10 cellular contexts compared by ENCODE assay signal in the genomic region with DNA sequence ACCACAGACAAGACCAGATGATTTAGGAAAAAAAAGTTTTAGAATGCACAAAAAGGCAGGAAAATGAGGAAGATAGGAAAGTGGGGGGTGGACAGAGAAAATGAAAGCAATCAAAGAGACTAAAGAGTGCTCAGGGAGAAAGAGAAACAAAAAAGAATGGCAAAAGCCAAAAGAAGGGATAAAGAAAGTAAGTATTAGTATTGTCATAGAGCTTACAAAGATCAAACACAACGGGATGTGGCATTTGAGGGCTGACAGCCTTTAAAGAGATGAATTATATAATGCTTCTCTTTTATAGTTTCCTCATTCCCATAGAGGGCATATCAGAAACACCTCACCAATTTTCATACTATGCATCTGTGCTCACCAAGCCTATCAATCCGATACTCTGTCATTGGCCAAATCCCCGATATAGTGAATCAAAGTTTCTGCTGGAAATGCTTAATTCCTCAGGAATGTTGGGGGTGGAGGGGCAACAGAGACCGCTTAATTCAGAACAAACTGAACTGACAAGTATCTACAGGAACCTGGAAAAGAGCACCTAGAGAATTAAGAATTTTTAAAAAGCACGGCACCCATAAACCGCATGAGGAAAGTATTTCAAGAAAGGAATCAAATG. TPM values are rescaled to one million over a fixed set of nuclear protein-coding genes. Genes with fewer than 3 reads are reported as not detected.
DNase-seq lines count a peak whose midpoint lies in the region; ATAC-seq and TF ChIP-seq lines count a peak whose summit lies in the region.
"Had no signal": no experiment of that assay in that cellular context is flagged by ENCODE, and none has a peak within 500 bp of the region (broad histone marks: within the 10 kb centered on the region; RNA-seq: fewer than 3 reads in every experiment).

No MANE protein-coding gene starts in this region.

- TF ChIP-seq CTCF in heart right ventricle (IDR thresholded peaks at IDR 0.05) = no peak

- intact Hi-C loops in heart right ventricle (cut with DNase I) = loop anchor here in 2 of 10 donors (5.0 kb wide), 2 partner anchors 51 to 89 kb away; a partner anchor contains a TSS

- H3K4me3 ChIP-seq in effector memory CD4-positive, alpha-beta T cell (ENCODE audit: insufficient read depth, low read depth, low read length, poor library complexity, severe bottlenecking) = peak overlapping the region; percentile 10
- peak overlapping the region in 1 of 10 donors; percentile 6 for H3K4me3 ChIP-seq in heart right ventricle

- no peaks in the 10 kb centered on the region for H3K27me3 ChIP-seq in effector memory CD4-positive, alpha-beta T cell (replicated peaks; ENCODE audit: control insufficient read depth, insufficient read depth, low read length, poor library complexity, severe bottlenecking)
- no peaks in the 10 kb centered on the region for H3K27me3 ChIP-seq in heart right ventricle

- no peaks in the 10 kb centered on the region for H3K9me3 Mint-ChIP-seq in activated T-cell treated with anti-CD3 and anti-CD28 coated beads, Interleukin-2, amount 50 U/mL, for 4 hours
- H3K9me3 Mint-ChIP-seq in stimulated activated effector memory CD8-positive, alpha-beta T cell treated with anti-CD3 and anti-CD28 coated beads, Interleukin-12 subunit alpha, Interleukin-12 subunit beta, amount 100 ng/mL, for 72 hours = no peaks in the 10 kb centered on the region

- H3K27ac ChIP-seq in effector memory CD4-positive, alpha-beta T cell (ENCODE audit: insufficient read depth, low read length, poor library complexity, severe bottlenecking) = peak overlapping the region; percentile 40
- peak overlapping the region in 1 of 10 donors; percentile 56 for H3K27ac ChIP-seq in heart right ventricle

- 80 to 81% methylated on average over 6 of the region's 6 CpGs for WGBS in heart right ventricle, 2 donors

- peaks cover 27% of the 10 kb centered on the region for H3K4me1 ChIP-seq in effector memory CD4-positive, alpha-beta T cell (ENCODE audit: control insufficient read depth, insufficient read depth, low read length, poor library complexity, severe bottlenecking)
- H3K4me1 ChIP-seq in heart right ventricle = peaks cover 0 to 57% (median 49%) of the 10 kb centered on the region in 9 donors

- peaks cover 6% of the 10 kb centered on the region for H3K36me3 Mint-ChIP-seq in activated T-cell treated with anti-CD3 and anti-CD28 coated beads, Interleukin-2, amount 50 U/mL, for 4 hours (ENCODE audit: insufficient read depth)
- H3K36me3 Mint-ChIP-seq in stimulated activated effector memory CD8-positive, alpha-beta T cell treated with anti-CD3 and anti-CD28 coated beads, Interleukin-12 subunit alpha, Interleukin-12 subunit beta, amount 100 ng/mL, for 72 hours = peaks cover 20% of the 10 kb centered on the region

- peaks cover 59% of the 10 kb centered on the region for H3K4me1 Mint-ChIP-seq in activated T-cell treated with anti-CD3 and anti-CD28 coated beads, Interleukin-2, amount 50 U/mL, for 4 hours (ENCODE audit: low read depth)
- peaks cover 58% of the 10 kb centered on the region for H3K4me1 Mint-ChIP-seq in stimulated activated effector memory CD8-positive, alpha-beta T cell treated with anti-CD3 and anti-CD28 coated beads, Interleukin-12 subunit alpha, Interleukin-12 subunit beta, amount 100 ng/mL, for 72 hours

- H3K9me3 ChIP-seq in effector memory CD4-positive, alpha-beta T cell (ENCODE audit: control insufficient read depth, low read length) = no peaks in the 10 kb centered on the region
- no peaks in the 10 kb centered on the region for H3K9me3 ChIP-seq in heart right ventricle

- peaks cover 4% of the 10 kb centered on the region for H3K36me3 ChIP-seq in effector memory CD4-positive, alpha-beta T cell (ENCODE audit: control insufficient read depth, insufficient read depth, low read length)
- H3K36me3 ChIP-seq in heart right ventricle = peaks cover 0 to 24% (median 10%) of the 10 kb centered on the region in 9 donors

- H3K27ac Mint-ChIP-seq in stimulated activated effector memory CD8-positive, alpha-beta T cell treated with anti-CD3 and anti-CD28 coated beads, Interleukin-12 subunit alpha, Interleukin-12 subunit beta, amount 100 ng/mL, for 72 hours = peak overlapping the region; percentile 23

- H3K27me3 Mint-ChIP-seq in activated T-cell treated with anti-CD3 and anti-CD28 coated beads, Interleukin-2, amount 50 U/mL, for 4 hours (ENCODE audit: low read depth) = no peaks in the 10 kb centered on the region

- H3K4me3 Mint-ChIP-seq in activated T-cell treated with anti-CD3 and anti-CD28 coated beads, Interleukin-2, amount 50 U/mL, for 4 hours = peak overlapping the region; percentile 17
- H3K4me3 Mint-ChIP-seq in stimulated activated effector memory CD8-positive, alpha-beta T cell treated with anti-CD3 and anti-CD28 coated beads, Interleukin-12 subunit alpha, Interleukin-12 subunit beta, amount 100 ng/mL, for 72 hours = peak overlapping the region; percentile 79

- no peak for DNase-seq in activated T-cell treated with anti-CD3 and anti-CD28 coated beads, Interleukin-2, amount 50 U/mL, for 4 hours
- no peak for DNase-seq in activated T-cell treated with anti-CD3 and anti-CD28 coated beads for 4 hours
- DNase-seq in T-helper 1 cell = peak in 3 of 5 donors; percentile 26 to 61 (median 36)
- peak in 2 of 3 donors; percentile 6 to 55 for DNase-seq in effector memory CD4-positive, alpha-beta T cell
- no peak for DNase-seq in stimulated activated effector memory CD8-positive, alpha-beta T cell treated with anti-CD3 and anti-CD28 coated beads, Interleukin-12 subunit alpha, Interleukin-12 subunit beta, amount 100 ng/mL, for 72 hours (ENCODE audit: low spot score in 2 of 2)
- no peak for DNase-seq in heart right ventricle
- DNase-seq: kidney, NCI-H1436 treated with DMSO at 0.1 percent for 48 hours had no signal

- peak in 1 of 2 donors; percentile 12 for ATAC-seq in activated T-cell treated with anti-CD3 and anti-CD28 coated beads, Interleukin-2, amount 50 U/mL, for 4 hours
- ATAC-seq in stimulated activated effector memory CD8-positive, alpha-beta T cell treated with anti-CD3 and anti-CD28 coated beads, Interleukin-12 subunit alpha, Interleukin-12 subunit beta, amount 100 ng/mL, for 72 hours = no peak
- ATAC-seq in HG03439 (IDR thresholded peaks at IDR 0.05; ENCODE audit: unreplicated experiment) (no peak), HG02610 (IDR thresholded peaks at IDR 0.05; ENCODE audit: unreplicated experiment) (no peak), heart right ventricle (no peak)

RNA-seq across cellular contexts. Expression of a gene that starts 2.7 kb away (rescaled TPM):
- total RNA-seq in activated T-cell treated with anti-CD3 and anti-CD28 coated beads, Interleukin-2, amount 50 U/mL, for 4 hours = 10 to 100 TPM; 30.3 to 40.9 (median 40.0) TPM
- total RNA-seq in heart right ventricle = 10 to 100 TPM; 44.2 to 65.8 (median 53.0) TPM
- polyA plus RNA-seq in heart right ventricle = 10 to 100 TPM in 1 of 2 donors, 1 to 10 TPM in 1; 8.4 to 14.7 TPM

RNA-seq across cellular contexts. Expression of a gene that starts 2.8 kb away (rescaled TPM):
- 10 to 100 TPM in 1 of 3 donors, 1 to 10 TPM in 2; 9.5 to 11.6 (median 9.5) TPM for total RNA-seq in activated T-cell treated with anti-CD3 and anti-CD28 coated beads, Interleukin-2, amount 50 U/mL, for 4 hours
- total RNA-seq in heart right ventricle = 10 to 100 TPM in 2 of 10 donors, 1 to 10 TPM in 8; 6.6 to 10.6 (median 9.0) TPM
- polyA plus RNA-seq in heart right ventricle = 1 to 10 TPM; 3.0 to 5.7 TPM

RNA-seq across cellular contexts. Expression of a gene that starts 19.0 kb away (rescaled TPM):
- 10 to 100 TPM; 26.5 to 29.2 (median 27.8) TPM for total RNA-seq in activated T-cell treated with anti-CD3 and anti-CD28 coated beads, Interleukin-2, amount 50 U/mL, for 4 hours
- total RNA-seq in heart right ventricle = 100 to 1,000 TPM in 9 of 10 donors, 10 to 100 TPM in 1; 94.7 to 141 (median 118) TPM
- 100 to 1,000 TPM in 1 of 2 donors, 10 to 100 TPM in 1; 62.7 to 107 TPM for polyA plus RNA-seq in heart right ventricle

Comparison
In these comparisons a context has a peak if more than half of its experiments do, and no peak if none do; other contexts are left out.
1. DNase-seq: peak in T-helper 1 cell (3 of 5) and effector memory CD4-positive, alpha-beta T cell (2 of 3); none in activated T-cell treated with anti-CD3 and anti-CD28 coated beads, Interleukin-2, amount 50 U/mL, for 4 hours (single experiment), activated T-cell treated with anti-CD3 and anti-CD28 coated beads for 4 hours (single experiment), stimulated activated effector memory CD8-positive, alpha-beta T cell treated with anti-CD3 and anti-CD28 coated beads, Interleukin-12 subunit alpha, Interleukin-12 subunit beta, amount 100 ng/mL, for 72 hours (0 of 2) and heart right ventricle (0 of 2).